Comparison of ENCODE assay signal across 9 cellular contexts in the genomic region with DNA sequence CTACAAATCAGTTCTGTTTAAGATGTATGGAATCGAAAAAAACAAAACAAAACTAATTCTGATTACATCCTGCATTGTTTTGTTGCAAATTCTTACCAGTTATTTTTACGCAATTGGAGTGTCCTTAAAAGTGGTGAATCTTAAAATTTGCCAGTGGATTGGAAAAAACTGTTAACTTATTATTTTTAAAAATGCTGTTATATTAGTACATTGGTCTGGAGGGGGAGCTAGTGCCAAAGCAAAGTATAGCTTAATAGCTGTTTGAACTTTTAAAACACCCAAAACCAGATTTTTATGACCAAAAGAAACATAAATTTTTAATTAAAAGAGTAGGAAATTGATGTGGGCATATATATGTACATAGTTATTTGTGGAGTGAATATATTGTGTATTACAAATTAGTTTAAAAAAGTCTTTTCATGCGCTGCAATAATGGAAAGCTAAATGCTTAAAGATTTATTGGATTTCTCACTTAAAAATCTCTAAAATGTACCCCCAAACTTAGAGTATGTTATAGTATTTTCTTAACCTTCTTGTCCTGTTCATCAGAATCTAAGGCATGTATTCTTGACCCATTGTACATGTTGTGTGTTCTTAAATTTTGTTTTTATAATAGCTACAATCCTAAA. TPM values are rescaled to one million over a fixed set of nuclear protein-coding genes. Genes with fewer than 3 reads are reported as not detected.
DNase-seq lines count a peak whose midpoint lies in the region; ATAC-seq, FAIRE-seq and TF ChIP-seq lines count a peak whose summit lies in the region.
"Had no signal": no experiment of that assay in that cellular context is flagged by ENCODE, and none has a peak within 500 bp of the region (broad histone marks: within the 10 kb centered on the region; RNA-seq: fewer than 3 reads in every experiment).

No MANE protein-coding gene starts in this region.

- peak in 7 of 11 experiments; percentile 11 to 44 (median 40) for TF ChIP-seq CTCF in spleen (IDR thresholded peaks at IDR 0.05 in 8 of 11, conservative IDR thresholded peaks at IDR 0.05 in 3 of 11)

- peaks cover 0 to 4% (median 0%) of the 10 kb centered on the region in 7 donors for H3K27me3 ChIP-seq in spleen (replicated peaks in 1 of 7)

- no peaks in the 10 kb centered on the region for H3K9me3 ChIP-seq in spleen

- H3K4me1 ChIP-seq in spleen: peaks cover 9 to 42% (median 29%) of the 10 kb centered on the region in 6 donors

- no peak for ATAC-seq in HG03469 (IDR thresholded peaks at IDR 0.05; ENCODE audit: unreplicated experiment)
- ATAC-seq: activated T-cell treated with anti-CD3 and anti-CD28 coated beads, Interleukin-2, amount 50 U/mL, for 72 hours had no signal

- TF ChIP-seq POLR2A in spleen (IDR thresholded peaks at IDR 0.05): no peak
- no peak for TF ChIP-seq POLR2A in GM12891 (IDR thresholded peaks at IDR 0.05; ENCODE audit: low read depth, low read length)

- H3K4me3 ChIP-seq in spleen: peak overlapping the region in 3 of 8 donors; percentile 2 to 100 (median 96)

- FAIRE-seq in GM12891 (lab: Jason Lieb, UNC): no peak

- DNase-seq in NCI-H82 (lab: John Stamatoyannopoulos, UW) (peak; percentile 23), NCI-H82 treated with DMSO at 0.1 percent for 48 hours (lab: John Stamatoyannopoulos, UW; ENCODE audit: unreplicated experiment) (no peak), HPDE6-E6E7 (ENCODE audit: extremely low spot score) (peak; percentile 5), SW480 (ENCODE audit: low spot score) (peak; percentile 14), fibroblast of the conjunctiva (ENCODE audit: low read depth) (peak; percentile 22), spleen (no peak), GM12891 (ENCODE audit: insufficient read length, low spot score) (no peak)

- peak overlapping the region in 2 of 8 donors; percentile 95 to 96 for H3K27ac ChIP-seq in spleen

- no peaks in the 10 kb centered on the region for H3K36me3 ChIP-seq in spleen

- 71 to 82% (median 74%) methylated on average over 3 of the region's 3 CpGs for WGBS in spleen, 5 donors

- intact Hi-C loops in spleen (cut with DNase I; ENCODE audit: low total_unique reads): loop anchor here (5.0 to 10.0 kb wide), 3 partner anchors 240 to 540 kb away; no protein-coding TSS in a partner anchor

TF ChIP-seq in GM12891, 5 proteins besides CTCF, POLR2A, EP300 and RAD21:
- TF ChIP-seq TAF1 (IDR thresholded peaks at IDR 0.05; ENCODE audit: low read depth, low read length): no peak
- TF ChIP-seq POLR2AphosphoS5 (IDR thresholded peaks at IDR 0.05; ENCODE audit: low read depth, low read length): no peak
- TF ChIP-seq POU2F2 (IDR thresholded peaks at IDR 0.05; ENCODE audit: low read depth, low read length): no peak
- TF ChIP-seq SPI1 (IDR thresholded peaks at IDR 0.05; ENCODE audit: low read depth, low read length): no peak
- no peak for TF ChIP-seq PAX5 (IDR thresholded peaks at IDR 0.05; ENCODE audit: insufficient read depth, low read length, severe bottlenecking)

RNA-seq across cellular contexts. Expression of a gene that starts 2.5 kb away (rescaled TPM):
- total RNA-seq in spleen: 10 to 100 TPM; 41.9 to 75.1 (median 61.9) TPM
- polyA plus RNA-seq in spleen: 10 to 100 TPM in 1 of 3 donors, 1 to 10 TPM in 2; 9.4 to 13.8 (median 9.9) TPM
- 31.1 TPM for polyA plus RNA-seq in GM12891 (2012; ENCODE audit: low read depth, missing spikeins)

Comparison
In these comparisons a context has a peak if more than half of its experiments do, and no peak if none do; other contexts are left out.
1. DNase-seq: peak in NCI-H82 (single experiment), HPDE6-E6E7 (single experiment), SW480 (single experiment) and fibroblast of the conjunctiva (single experiment); none in NCI-H82 treated with DMSO at 0.1 percent for 48 hours (single experiment), spleen (single experiment) and GM12891 (single experiment).